In genomic region chr1:50707824-50708223, GRCh38 we compare ENCODE assay signal across 13 cellular contexts.
A peak's percentile ranks its signal among the peaks of the same experiment; 100 is the strongest.
DNase-seq lines count a peak whose midpoint lies in the region; ATAC-seq lines count a peak whose summit lies in the region.
"Had no signal": no experiment of that assay in that cellular context is flagged by ENCODE, and none has a peak within 500 bp of the region (broad histone marks: within the 10 kb centered on the region; RNA-seq: fewer than 3 reads in every experiment).

No MANE protein-coding gene starts in this region.

- H3K27me3 Mint-ChIP-seq in activated CD4-positive, alpha-beta T cell treated with anti-CD3 and anti-CD28 coated beads, Interleukin-2, amount 10 ng/mL, durations not matched to agents 24 days and 14 days, result no peaks in the 10 kb centered on the region
- H3K27me3 Mint-ChIP-seq in stimulated activated naive CD8-positive, alpha-beta T cell treated with anti-CD3 and anti-CD28 coated beads, Interleukin-15, Interleukin-2, amounts not matched to agents 100 ng/mL and 50 ng/mL, for 24 hours, result no peaks in the 10 kb centered on the region
- no peaks in the 10 kb centered on the region for H3K27me3 Mint-ChIP-seq in immature natural killer cell (ENCODE audit: low read depth in 3 of 3)

- no peak overlapping the region for H3K4me3 Mint-ChIP-seq in activated CD4-positive, alpha-beta T cell treated with anti-CD3 and anti-CD28 coated beads, Interleukin-2, amount 10 ng/mL, durations not matched to agents 24 days and 14 days
- no peak overlapping the region for H3K4me3 Mint-ChIP-seq in stimulated activated naive CD8-positive, alpha-beta T cell treated with anti-CD3 and anti-CD28 coated beads, Interleukin-15, Interleukin-2, amounts not matched to agents 100 ng/mL and 50 ng/mL, for 24 hours
- H3K4me3 Mint-ChIP-seq in immature natural killer cell, result peak overlapping the region in 3 of 5 donors; percentile 3 to 14 (median 12)
- H3K4me3 Mint-ChIP-seq: HFFc6 had no signal

- no peak overlapping the region for H3K27ac Mint-ChIP-seq in activated CD4-positive, alpha-beta T cell treated with anti-CD3 and anti-CD28 coated beads, Interleukin-2, amount 10 ng/mL, durations not matched to agents 24 days and 14 days
- peak overlapping the region; percentile 33 for H3K27ac Mint-ChIP-seq in stimulated activated naive CD8-positive, alpha-beta T cell treated with anti-CD3 and anti-CD28 coated beads, Interleukin-15, Interleukin-2, amounts not matched to agents 100 ng/mL and 50 ng/mL, for 24 hours
- peak overlapping the region; percentile 21 to 81 (median 62) for H3K27ac Mint-ChIP-seq in immature natural killer cell
- H3K27ac Mint-ChIP-seq: HFFc6 had no signal

- no peaks in the 10 kb centered on the region for H3K36me3 Mint-ChIP-seq in activated CD4-positive, alpha-beta T cell treated with anti-CD3 and anti-CD28 coated beads, Interleukin-2, amount 10 ng/mL, durations not matched to agents 24 days and 14 days (ENCODE audit: low read depth)
- H3K36me3 Mint-ChIP-seq in stimulated activated naive CD8-positive, alpha-beta T cell treated with anti-CD3 and anti-CD28 coated beads, Interleukin-15, Interleukin-2, amounts not matched to agents 100 ng/mL and 50 ng/mL, for 24 hours (ENCODE audit: low read depth), result no peaks in the 10 kb centered on the region
- no peaks in the 10 kb centered on the region for H3K36me3 Mint-ChIP-seq in immature natural killer cell

- no peak for ATAC-seq in stimulated activated naive CD8-positive, alpha-beta T cell treated with anti-CD3 and anti-CD28 coated beads, Interleukin-15, Interleukin-2, amounts not matched to agents 100 U/mL and 50 U/mL, for 24 hours
- no peak for ATAC-seq in HG03378 (IDR thresholded peaks at IDR 0.05; ENCODE audit: unreplicated experiment)

- intact Hi-C loops in activated CD4-positive, alpha-beta T cell treated with anti-CD3 and anti-CD28 coated beads, Interleukin-2, amount 10 ng/mL, durations not matched to agents 24 days and 14 days (cut with micrococcal nuclease), result no loop called here

- no peaks in the 10 kb centered on the region for H3K9me3 Mint-ChIP-seq in activated CD4-positive, alpha-beta T cell treated with anti-CD3 and anti-CD28 coated beads, Interleukin-2, amount 10 ng/mL, durations not matched to agents 24 days and 14 days
- H3K9me3 Mint-ChIP-seq in stimulated activated naive CD8-positive, alpha-beta T cell treated with anti-CD3 and anti-CD28 coated beads, Interleukin-15, Interleukin-2, amounts not matched to agents 100 ng/mL and 50 ng/mL, for 24 hours, result no peaks in the 10 kb centered on the region
- H3K9me3 Mint-ChIP-seq in immature natural killer cell, result no peaks in the 10 kb centered on the region
- H3K9me3 Mint-ChIP-seq: HFFc6 had no signal

- DNase-seq in activated CD4-positive, alpha-beta T cell treated with anti-CD3 and anti-CD28 coated beads, Interleukin-2, amount 10 ng/mL, durations not matched to agents 24 days and 14 days, result peak; percentile 49
- DNase-seq in activated CD4-positive, alpha-beta T cell treated with anti-CD3 and anti-CD28 coated beads for 4 hours, result no peak
- DNase-seq in stimulated activated naive CD8-positive, alpha-beta T cell treated with anti-CD3 and anti-CD28 coated beads, Interleukin-15, Interleukin-2, amounts not matched to agents 100 U/mL and 50 U/mL, for 24 hours, result no peak
- DNase-seq in immature natural killer cell (peak; percentile 9 to 39 (median 25)), dermis blood vessel endothelial cell (no peak)
- DNase-seq: 8988T, AML-193, DMS53, GF-D8, HCEC 1CT, HFFc6 had no signal

- no peaks in the 10 kb centered on the region for H3K4me1 Mint-ChIP-seq in activated CD4-positive, alpha-beta T cell treated with anti-CD3 and anti-CD28 coated beads, Interleukin-2, amount 10 ng/mL, durations not matched to agents 24 days and 14 days
- no peaks in the 10 kb centered on the region for H3K4me1 Mint-ChIP-seq in stimulated activated naive CD8-positive, alpha-beta T cell treated with anti-CD3 and anti-CD28 coated beads, Interleukin-15, Interleukin-2, amounts not matched to agents 100 ng/mL and 50 ng/mL, for 24 hours (ENCODE audit: low read depth)
- peaks cover 28 to 30% of the 10 kb centered on the region in 2 donors for H3K4me1 Mint-ChIP-seq in immature natural killer cell

Comparison
In these comparisons a context has a peak if more than half of its experiments do, and no peak if none do; other contexts are left out.
1. DNase-seq: peak in activated CD4-positive, alpha-beta T cell treated with anti-CD3 and anti-CD28 coated beads, Interleukin-2, amount 10 ng/mL, durations not matched to agents 24 days and 14 days (single experiment) and immature natural killer cell (3 of 3); none in activated CD4-positive, alpha-beta T cell treated with anti-CD3 and anti-CD28 coated beads for 4 hours (0 of 2), stimulated activated naive CD8-positive, alpha-beta T cell treated with anti-CD3 and anti-CD28 coated beads, Interleukin-15, Interleukin-2, amounts not matched to agents 100 U/mL and 50 U/mL, for 24 hours (single experiment) and dermis blood vessel endothelial cell (single experiment).
2. H3K4me3 Mint-ChIP-seq: peak in immature natural killer cell (3 of 5); none in activated CD4-positive, alpha-beta T cell treated with anti-CD3 and anti-CD28 coated beads, Interleukin-2, amount 10 ng/mL, durations not matched to agents 24 days and 14 days (single experiment) and stimulated activated naive CD8-positive, alpha-beta T cell treated with anti-CD3 and anti-CD28 coated beads, Interleukin-15, Interleukin-2, amounts not matched to agents 100 ng/mL and 50 ng/mL, for 24 hours (single experiment).